In genomic region chr3:123755085-123755484, GRCh38 we compare ENCODE assay signal across 22 cellular contexts.
DNase-seq lines count a peak whose midpoint lies in the region; ATAC-seq and TF ChIP-seq lines count a peak whose summit lies in the region.
"Had no signal": no experiment of that assay in that cellular context is flagged by ENCODE, and none has a peak within 500 bp of the region (broad histone marks: within the 10 kb centered on the region; RNA-seq: fewer than 3 reads in every experiment).

No MANE protein-coding gene starts in this region.

- no peak for TF ChIP-seq CTCF in endodermal cell (conservative IDR thresholded peaks at IDR 0.05)
- TF ChIP-seq CTCF in lung (IDR thresholded peaks at IDR 0.05; ENCODE audit: control extremely low read depth, extremely low read depth), result no peak
- no peak for TF ChIP-seq CTCF in type B pancreatic cell (conservative IDR thresholded peaks at IDR 0.05)

- H3K27me3 Mint-ChIP-seq in endodermal cell (ENCODE audit: insufficient read depth), result no peaks in the 10 kb centered on the region
- no peaks in the 10 kb centered on the region for H3K27me3 Mint-ChIP-seq in type B pancreatic cell

- peaks cover 8% of the 10 kb centered on the region for H3K4me1 ChIP-seq in endodermal cell (ENCODE audit: control insufficient read depth, insufficient read depth, low read length)
- peaks cover 0 to 11% of the 10 kb centered on the region in 2 donors for H3K4me1 ChIP-seq in lung (ENCODE audit: control insufficient read depth in 2 of 2, insufficient read depth in 2 of 2, low read length in 2 of 2)

- H3K27ac ChIP-seq in endodermal cell (ENCODE audit: low read depth, low read length), result no peak overlapping the region
- H3K27ac ChIP-seq in lung (ENCODE audit: low read depth in 1 of 2, low read length in 1 of 2), result no peak overlapping the region
- H3K27ac ChIP-seq: C4-2B, esophagus squamous epithelium, GM23248, heart right ventricle, ovary had no signal

- ATAC-seq in lung (ENCODE audit: insufficient read depth, low FRiP score) (no peak), GM19397 (IDR thresholded peaks at IDR 0.05; ENCODE audit: unreplicated experiment) (no peak)
- ATAC-seq: activated CD4-positive, alpha-beta T cell treated with anti-CD3 and anti-CD28 coated beads for 36 hours; heart right ventricle; stimulated activated effector memory CD8-positive, alpha-beta T cell treated with anti-CD3 and anti-CD28 coated beads, Interleukin-12 subunit alpha, Interleukin-12 subunit beta, amount 100 ng/mL, for 72 hours had no signal

- H3K4me3 ChIP-seq in endodermal cell (ENCODE audit: low read length) (no peak overlapping the region), lung (no peak overlapping the region)
- H3K4me3 ChIP-seq: esophagus squamous epithelium, GM23248, heart right ventricle, ovary, smooth muscle cell had no signal

- DNase-seq in HK-2 (ENCODE audit: unreplicated experiment) (peak; percentile 91), endodermal cell (peak; percentile 79), lung (ENCODE audit: low spot score) (peak; percentile 68), type B pancreatic cell (ENCODE audit: extremely low spot score, unreplicated experiment) (no peak), OCI-M2 (lab: John Stamatoyannopoulos, UW; ENCODE audit: unreplicated experiment) (no peak), erythroblast (lab: John Stamatoyannopoulos, UW) (no peak)
- no peak for DNase-seq in activated CD4-positive, alpha-beta T cell treated with anti-CD3 and anti-CD28 coated beads, Interleukin-2, amount 50 U/mL, for 4 hours
- DNase-seq: activated CD4-positive, alpha-beta T cell treated with anti-CD3 and anti-CD28 coated beads for 36 hours; activated naive CD4-positive, alpha-beta T cell treated with anti-CD3 and anti-CD28 coated beads, Interleukin-2, amount 50 U/mL, for 16 hours; esophagus squamous epithelium; heart right ventricle; NCI-H1694 treated with DMSO at 0.1 percent for 48 hours; NCI-H446 treated with DMSO at 0.1 percent for 48 hours; ovary; SHP77 treated with DMSO at 0.1 percent for 48 hours had no signal

- H3K4me3 Mint-ChIP-seq in endodermal cell, result no peak overlapping the region
- peak overlapping the region; percentile 28 for H3K4me3 Mint-ChIP-seq in type B pancreatic cell
- H3K4me3 Mint-ChIP-seq: activated CD4-positive, alpha-beta T cell treated with anti-CD3 and anti-CD28 coated beads for 36 hours; brain; stimulated activated effector memory CD8-positive, alpha-beta T cell treated with anti-CD3 and anti-CD28 coated beads, Interleukin-12 subunit alpha, Interleukin-12 subunit beta, amount 100 ng/mL, for 72 hours; T-helper 2 cell treated with Interferon-gamma antibody and Interleukin-4, amounts not matched to agents 5 μg/mL and 100 μg/mL, for 36 hours had no signal

- no peak overlapping the region for H3K27ac Mint-ChIP-seq in endodermal cell
- H3K27ac Mint-ChIP-seq in type B pancreatic cell, result peak overlapping the region; percentile 66
- H3K27ac Mint-ChIP-seq: activated CD4-positive, alpha-beta T cell treated with anti-CD3 and anti-CD28 coated beads for 36 hours; brain; stimulated activated effector memory CD8-positive, alpha-beta T cell treated with anti-CD3 and anti-CD28 coated beads, Interleukin-12 subunit alpha, Interleukin-12 subunit beta, amount 100 ng/mL, for 72 hours; T-helper 2 cell treated with Interferon-gamma antibody and Interleukin-4, amounts not matched to agents 5 μg/mL and 100 μg/mL, for 36 hours had no signal

- no peaks in the 10 kb centered on the region for H3K36me3 ChIP-seq in endodermal cell (ENCODE audit: control insufficient read depth, insufficient read depth, low read length)
- no peaks in the 10 kb centered on the region for H3K36me3 ChIP-seq in lung (ENCODE audit: control insufficient read depth in 2 of 2, insufficient read depth in 2 of 2, low read length in 2 of 2)
- H3K36me3 ChIP-seq: esophagus squamous epithelium, heart right ventricle, ovary had no signal

- no peaks in the 10 kb centered on the region for H3K9me3 ChIP-seq in endodermal cell (ENCODE audit: control insufficient read depth, low read length)
- peaks cover 0 to 5% of the 10 kb centered on the region in 2 donors for H3K9me3 ChIP-seq in lung (ENCODE audit: control insufficient read depth in 2 of 2, insufficient read depth in 1 of 2, low read length in 1 of 2)
- H3K9me3 ChIP-seq: esophagus squamous epithelium, heart right ventricle, ovary had no signal

- H3K27me3 ChIP-seq in endodermal cell (ENCODE audit: control insufficient read depth, insufficient read depth, low read length, poor library complexity, severe bottlenecking) (no peaks in the 10 kb centered on the region), lung (ENCODE audit: control insufficient read depth, insufficient read depth) (no peaks in the 10 kb centered on the region)
- H3K27me3 ChIP-seq: esophagus squamous epithelium, heart right ventricle, ovary had no signal

- TF ChIP-seq POLR2A in erythroblast (IDR thresholded peaks at IDR 0.05; ENCODE audit: low read length), result no peak

- H3K36me3 Mint-ChIP-seq in endodermal cell (ENCODE audit: low read depth) (no peaks in the 10 kb centered on the region), type B pancreatic cell (peaks cover 4% of the 10 kb centered on the region)
- H3K36me3 Mint-ChIP-seq: brain; stimulated activated effector memory CD8-positive, alpha-beta T cell treated with anti-CD3 and anti-CD28 coated beads, Interleukin-12 subunit alpha, Interleukin-12 subunit beta, amount 100 ng/mL, for 72 hours had no signal

- H3K4me1 Mint-ChIP-seq in endodermal cell, result peaks cover 36% of the 10 kb centered on the region
- peaks cover 25% of the 10 kb centered on the region for H3K4me1 Mint-ChIP-seq in type B pancreatic cell (ENCODE audit: unreplicated experiment)
- H3K4me1 Mint-ChIP-seq: activated CD4-positive, alpha-beta T cell treated with anti-CD3 and anti-CD28 coated beads for 36 hours; stimulated activated effector memory CD8-positive, alpha-beta T cell treated with anti-CD3 and anti-CD28 coated beads, Interleukin-12 subunit alpha, Interleukin-12 subunit beta, amount 100 ng/mL, for 72 hours had no signal

- no peaks in the 10 kb centered on the region for H3K9me3 Mint-ChIP-seq in endodermal cell
- no peaks in the 10 kb centered on the region for H3K9me3 Mint-ChIP-seq in type B pancreatic cell
- H3K9me3 Mint-ChIP-seq: stimulated activated effector memory CD8-positive, alpha-beta T cell treated with anti-CD3 and anti-CD28 coated beads, Interleukin-12 subunit alpha, Interleukin-12 subunit beta, amount 100 ng/mL, for 72 hours; T-helper 2 cell treated with Interferon-gamma antibody and Interleukin-4, amounts not matched to agents 5 μg/mL and 100 μg/mL, for 36 hours had no signal

- H3K9ac ChIP-seq in endodermal cell (ENCODE audit: extremely low read depth, low read length, poor library complexity, severe bottlenecking), result no peak overlapping the region
- H3K9ac ChIP-seq: GM23248 had no signal

- WGBS in endodermal cell (ENCODE audit: insufficient coverage in 1 of 2, insufficient read length in 1 of 2), 2 experiments, result 80 to 92% methylated on average over 2 to 3 of the region's 3 CpGs
- 65 to 75% methylated on average over 3 of the region's 3 CpGs for WGBS in lung, 2 donors

Comparison
In these comparisons a context has a peak if more than half of its experiments do, and no peak if none do; other contexts are left out.
1. DNase-seq: peak in HK-2 (single experiment), endodermal cell (single experiment) and lung (single experiment); none in type B pancreatic cell (single experiment), OCI-M2 (single experiment), erythroblast (0 of 2) and activated CD4-positive, alpha-beta T cell treated with anti-CD3 and anti-CD28 coated beads, Interleukin-2, amount 50 U/mL, for 4 hours (0 of 2).